Comparison of ENCODE assay signal across 9 cellular contexts in genomic region chr3:128994581-128995161, GRCh38.
DNase-seq lines count a peak whose midpoint lies in the region; ATAC-seq and TF ChIP-seq lines count a peak whose summit lies in the region.
"Had no signal": no experiment of that assay in that cellular context is flagged by ENCODE, and none has a peak within 500 bp of the region (broad histone marks: within the 10 kb centered on the region; RNA-seq: fewer than 3 reads in every experiment).

No MANE protein-coding gene starts in this region.

- H3K4me3 Mint-ChIP-seq in activated T-cell treated with anti-CD3 and anti-CD28 coated beads, Interleukin-2, amount 50 U/mL, for 24 hours = peak overlapping the region; percentile 55
- peak overlapping the region; percentile 72 for H3K4me3 Mint-ChIP-seq in stimulated activated memory B cell treated with anti-CD40 and anti-IgM and Interleukin-4, amounts not matched to agents 10 μg/mL and 1 μg/mL and 100 μg/mL, for 72 hours

- H3K27ac ChIP-seq in OCI-LY3 (ENCODE audit: low read length) = no peak overlapping the region
- H3K27ac ChIP-seq: SJSA1 had no signal

- peak overlapping the region; percentile 92 for H3K4me2 ChIP-seq in OCI-LY3 (ENCODE audit: low read length)

- no peaks in the 10 kb centered on the region for H3K9me3 Mint-ChIP-seq in activated T-cell treated with anti-CD3 and anti-CD28 coated beads, Interleukin-2, amount 50 U/mL, for 24 hours
- no peaks in the 10 kb centered on the region for H3K9me3 Mint-ChIP-seq in stimulated activated memory B cell treated with anti-CD40 and anti-IgM and Interleukin-4, amounts not matched to agents 10 μg/mL and 1 μg/mL and 100 μg/mL, for 72 hours

- no peaks in the 10 kb centered on the region for H3K27me3 Mint-ChIP-seq in activated T-cell treated with anti-CD3 and anti-CD28 coated beads, Interleukin-2, amount 50 U/mL, for 24 hours
- peaks cover 20% of the 10 kb centered on the region for H3K27me3 Mint-ChIP-seq in stimulated activated memory B cell treated with anti-CD40 and anti-IgM and Interleukin-4, amounts not matched to agents 10 μg/mL and 1 μg/mL and 100 μg/mL, for 72 hours

- TF ChIP-seq CTCF in OCI-LY3 (IDR thresholded peaks at IDR 0.05; ENCODE audit: low read depth, low read length) = no peak

- 0 out of 2 replicates have a peak, but pooled peaks cover 4% of the 10 kb centered on the region for H3K27me3 ChIP-seq in OCI-LY3 (ENCODE audit: low read depth, low read length)
- no peaks in the 10 kb centered on the region for H3K27me3 ChIP-seq in endocrine pancreas (ENCODE audit: control insufficient read depth, insufficient read depth, low read length)
- H3K27me3 ChIP-seq: SJSA1 had no signal

- H3K36me3 Mint-ChIP-seq in activated T-cell treated with anti-CD3 and anti-CD28 coated beads, Interleukin-2, amount 50 U/mL, for 24 hours (ENCODE audit: low read depth) = no peaks in the 10 kb centered on the region
- H3K36me3 Mint-ChIP-seq in stimulated activated memory B cell treated with anti-CD40 and anti-IgM and Interleukin-4, amounts not matched to agents 10 μg/mL and 1 μg/mL and 100 μg/mL, for 72 hours = no peaks in the 10 kb centered on the region

- no peaks in the 10 kb centered on the region for H3K9me3 ChIP-seq in OCI-LY3 (ENCODE audit: insufficient read depth, low read length)
- H3K9me3 ChIP-seq in endocrine pancreas (ENCODE audit: control insufficient read depth, low read length) = no peaks in the 10 kb centered on the region
- H3K9me3 ChIP-seq: SJSA1 had no signal

- H2AFZ ChIP-seq in OCI-LY3 (ENCODE audit: low read depth, low read length) = peak overlapping the region; percentile 2; the same call in 1 of the 2 replicates

- H4K20me1 ChIP-seq in OCI-LY3 (ENCODE audit: insufficient read depth, low read length) = no peaks in the 10 kb centered on the region

- H3K9ac ChIP-seq in OCI-LY3 (ENCODE audit: low read length) (no peak overlapping the region), endocrine pancreas (ENCODE audit: control insufficient read depth, insufficient read depth, low read length) (peak overlapping the region; percentile 30)

- H3K4me3 ChIP-seq in OCI-LY3 (ENCODE audit: low read length) (peak overlapping the region; percentile 76), endocrine pancreas (ENCODE audit: control insufficient read depth, insufficient read depth, low read length) (peak overlapping the region; percentile 55)
- H3K4me3 ChIP-seq: SJSA1 had no signal

- ATAC-seq in stimulated activated memory B cell treated with anti-CD40 and anti-IgM and Interleukin-4, amounts not matched to agents 10 μg/mL and 1 μg/mL and 100 μg/mL, for 72 hours = no peak

- H3K36me3 ChIP-seq in OCI-LY3 (replicated peaks; ENCODE audit: low read depth, low read length) (no peaks in the 10 kb centered on the region), endocrine pancreas (ENCODE audit: control insufficient read depth, insufficient read depth, low read length) (no peaks in the 10 kb centered on the region)
- H3K36me3 ChIP-seq: SJSA1 had no signal

- H3K79me2 ChIP-seq in OCI-LY3 (ENCODE audit: low read length) = no peaks in the 10 kb centered on the region

- H3K4me1 ChIP-seq in OCI-LY3 (ENCODE audit: low read length) (peaks cover 5% of the 10 kb centered on the region), endocrine pancreas (ENCODE audit: control insufficient read depth, insufficient read depth, low read length) (no peaks in the 10 kb centered on the region)

- no peak overlapping the region for H3K27ac Mint-ChIP-seq in activated T-cell treated with anti-CD3 and anti-CD28 coated beads, Interleukin-2, amount 50 U/mL, for 24 hours
- H3K27ac Mint-ChIP-seq in stimulated activated memory B cell treated with anti-CD40 and anti-IgM and Interleukin-4, amounts not matched to agents 10 μg/mL and 1 μg/mL and 100 μg/mL, for 72 hours = no peak overlapping the region

- H3K4me1 Mint-ChIP-seq in activated T-cell treated with anti-CD3 and anti-CD28 coated beads, Interleukin-2, amount 50 U/mL, for 24 hours (ENCODE audit: low read depth) = peaks cover 34% of the 10 kb centered on the region
- peaks cover 23% of the 10 kb centered on the region for H3K4me1 Mint-ChIP-seq in stimulated activated memory B cell treated with anti-CD40 and anti-IgM and Interleukin-4, amounts not matched to agents 10 μg/mL and 1 μg/mL and 100 μg/mL, for 72 hours

- DNase-seq in activated T-cell treated with anti-CD3 and anti-CD28 coated beads, Interleukin-2, amount 50 U/mL, for 24 hours = no peak
- DNase-seq in activated T-cell treated with anti-CD3 and anti-CD28 coated beads, Interleukin-2, amount 50 U/mL, for 1 hour = no peak
- DNase-seq in NCI-H1048 (lab: John Stamatoyannopoulos, UW) (no peak), NCI-H2107 treated with DMSO at 0.1 percent for 48 hours (lab: John Stamatoyannopoulos, UW; ENCODE audit: unreplicated experiment) (no peak), NCI-H2107 (lab: John Stamatoyannopoulos, UW) (no peak)
